12 cellular contexts compared by ENCODE assay signal in genomic region chr5:56490971-56491468, GRCh38.
DNase-seq lines count a peak whose midpoint lies in the region; ATAC-seq and TF ChIP-seq lines count a peak whose summit lies in the region.
"Had no signal": no experiment of that assay in that cellular context is flagged by ENCODE, and none has a peak within 500 bp of the region (broad histone marks: within the 10 kb centered on the region; RNA-seq: fewer than 3 reads in every experiment).

No MANE protein-coding gene starts in this region.

- DNase-seq in IMR-90 (no peak), endodermal cell (no peak), GM13976 (ENCODE audit: low spot score) (no peak), HFFc6 (no peak), HCEC 1CT (no peak)
- peak; percentile 70 for DNase-seq in activated CD4-positive, alpha-beta T cell treated with anti-CD3 and anti-CD28 coated beads for 48 hours
- peak; percentile 68 for DNase-seq in stimulated activated CD4-positive, alpha-beta T cell treated with anti-CD3 and anti-CD28 coated beads, Interleukin-2, amount 100 ng/mL, for 4 hours (ENCODE audit: low read depth)
- DNase-seq: DMS79 treated with DMSO at 0.1 percent for 48 hours; NK-92 treated with Interleukin-12 subunit alpha and Interleukin-12 subunit beta, amount 100 ng/mL, for 24 hours had no signal

- no peaks in the 10 kb centered on the region for H3K79me1 ChIP-seq in IMR-90 (ENCODE audit: low read depth in 1 of 2, low read length in 2 of 2)

- H3K27ac ChIP-seq in IMR-90 (ENCODE audit: insufficient read depth, low read length) (no peak overlapping the region), endodermal cell (ENCODE audit: low read depth, low read length) (no peak overlapping the region)
- H3K27ac ChIP-seq: neutrophil had no signal

- no peak overlapping the region; the same call in 1 of the 2 replicates for H3K4ac ChIP-seq in IMR-90 (ENCODE audit: low read depth, low read length)

- H3K4me3 Mint-ChIP-seq in endodermal cell (no peak overlapping the region), HFFc6 (no peak overlapping the region)
- H3K4me3 Mint-ChIP-seq: stimulated activated naive CD8-positive, alpha-beta T cell treated with anti-CD3 and anti-CD28 coated beads, Interleukin-15, Interleukin-2, amounts not matched to agents 100 ng/mL and 50 ng/mL, for 24 hours had no signal

- no peak overlapping the region for H2BK15ac ChIP-seq in IMR-90 (ENCODE audit: low read depth, low read length)

- H3K4me3 ChIP-seq in IMR-90 (ENCODE audit: insufficient read depth, low read depth, low read length) (no peak overlapping the region), endodermal cell (ENCODE audit: low read length) (no peak overlapping the region)

- H3K9me3 Mint-ChIP-seq in endodermal cell (peaks cover 21% of the 10 kb centered on the region), HFFc6 (peaks cover 9% of the 10 kb centered on the region)

- no peak overlapping the region for H4K5ac ChIP-seq in IMR-90 (ENCODE audit: low read depth, low read length)

- no peak overlapping the region for H2BK5ac ChIP-seq in IMR-90 (ENCODE audit: low read depth, low read length, poor library complexity, severe bottlenecking)

- H4K91ac ChIP-seq in IMR-90 (ENCODE audit: insufficient read depth, low read depth, low read length): no peak overlapping the region

- no peak for TF ChIP-seq POLR2A in IMR-90 (IDR thresholded peaks at IDR 0.05; ENCODE audit: low read depth, low read length)

- dilution Hi-C loops in IMR-90 (cut with HindIII; ENCODE audit: low sequenced_read_pairs, unreplicated experiment): no loop called here

- H4K20me1 ChIP-seq in IMR-90 (ENCODE audit: insufficient read depth, low read length): no peaks in the 10 kb centered on the region

- 40% methylated on average over 1 of the region's 9 CpGs; no CpG with 5 or more reads in 1 of the 2 experiments for WGBS in IMR-90 (ENCODE audit: extremely low coverage in 2 of 2, insufficient read length in 1 of 2), 2 experiments
- 80 to 90% methylated on average over 5 to 9 of the region's 9 CpGs for WGBS in endodermal cell (ENCODE audit: insufficient coverage in 1 of 2, insufficient read length in 1 of 2), 2 experiments

- H2BK20ac ChIP-seq in IMR-90 (ENCODE audit: low read depth, low read length): no peak overlapping the region

- H3K4me1 Mint-ChIP-seq in endodermal cell (peaks cover 20% of the 10 kb centered on the region), HFFc6 (ENCODE audit: low read depth) (peaks cover 8% of the 10 kb centered on the region)

- peak overlapping the region; percentile 33 for H2BK120ac ChIP-seq in IMR-90 (ENCODE audit: low read depth, low read length)

- H3K4me1 ChIP-seq in IMR-90 (ENCODE audit: control insufficient read depth, insufficient read depth, low read length) (peaks cover 15% of the 10 kb centered on the region), endodermal cell (ENCODE audit: control insufficient read depth, insufficient read depth, low read length) (peaks cover 9% of the 10 kb centered on the region)

- H3K9ac ChIP-seq in IMR-90 (ENCODE audit: low read depth, low read length) (no peak overlapping the region), endodermal cell (ENCODE audit: extremely low read depth, low read length, poor library complexity, severe bottlenecking) (no peak overlapping the region)

- H3K9me1 ChIP-seq in IMR-90 (ENCODE audit: insufficient read depth, low read length): peaks cover 7% of the 10 kb centered on the region; the same call in 1 of the 2 replicates

- 0 out of 2 replicates have a peak overlapping the region, but pooled peaks have one; percentile 11 for H3K23ac ChIP-seq in IMR-90 (ENCODE audit: low read depth, low read length)

- H2AK9ac ChIP-seq in IMR-90 (replicated peaks; ENCODE audit: low read depth, low read length, poor library complexity): no peak overlapping the region

- H3K18ac ChIP-seq in IMR-90 (ENCODE audit: low read depth, low read length): peak overlapping the region; percentile 35; the same call in 1 of the 2 replicates

- peak overlapping the region; percentile 11 for H3K27ac Mint-ChIP-seq in endodermal cell
- H3K27ac Mint-ChIP-seq in HFFc6: no peak overlapping the region
- H3K27ac Mint-ChIP-seq: stimulated activated naive CD8-positive, alpha-beta T cell treated with anti-CD3 and anti-CD28 coated beads, Interleukin-15, Interleukin-2, amounts not matched to agents 100 ng/mL and 50 ng/mL, for 24 hours had no signal

- H2AK5ac ChIP-seq in IMR-90 (ENCODE audit: low read depth, low read length): no peak overlapping the region

- CTCF ChIA-PET in IMR-90 (lab: Yijun Ruan, JAX): no interaction called here

- TF ChIP-seq CTCF in IMR-90 (conservative IDR thresholded peaks at IDR 0.05; ENCODE audit: low read depth, low read length): no peak
- no peak for TF ChIP-seq CTCF in endodermal cell (conservative IDR thresholded peaks at IDR 0.05)
- TF ChIP-seq CTCF in GM13976 (IDR thresholded peaks at IDR 0.05; ENCODE audit: borderline replicate concordance, control extremely low read depth, extremely low read depth, insufficient read depth, missing control alignments): no peak
- no peak for TF ChIP-seq CTCF in HFFc6 (IDR thresholded peaks at IDR 0.05)

- no peak overlapping the region for H3K56ac ChIP-seq in IMR-90 (ENCODE audit: extremely low read depth, insufficient read depth, low read length)

- POLR2A ChIA-PET in IMR-90 (lab: Charles Lee; ENCODE audit: unreplicated experiment): no interaction called here

- peaks cover 14% of the 10 kb centered on the region for H3K27me3 Mint-ChIP-seq in endodermal cell (ENCODE audit: insufficient read depth)
- peaks cover 23% of the 10 kb centered on the region for H3K27me3 Mint-ChIP-seq in HFFc6 (ENCODE audit: insufficient read depth)
- H3K27me3 Mint-ChIP-seq: stimulated activated naive CD8-positive, alpha-beta T cell treated with anti-CD3 and anti-CD28 coated beads, Interleukin-15, Interleukin-2, amounts not matched to agents 100 ng/mL and 50 ng/mL, for 24 hours had no signal

- ATAC-seq in IMR-90 (ENCODE audit: low read depth) (no peak), GM18861 (IDR thresholded peaks at IDR 0.05; ENCODE audit: unreplicated experiment) (no peak)

- TF ChIP-seq RAD21 in IMR-90 (IDR thresholded peaks at IDR 0.05; ENCODE audit: low read length): no peak

- H3K14ac ChIP-seq in IMR-90 (replicated peaks; ENCODE audit: low read depth, low read length): peak overlapping the region; percentile 45

- H4K8ac ChIP-seq in IMR-90 (ENCODE audit: low read depth in 2 of 2, low read length in 2 of 2): 0 out of 4 replicates have a peak overlapping the region, but pooled peaks of 1 of the 2 experiments have one; percentile 15

- in situ Hi-C loops in IMR-90 (cut with MboI; ENCODE audit: low sequenced_read_pairs) (no loop called here), GM13976 (cut with MboI; ENCODE audit: low sequenced_read_pairs, unreplicated experiment) (no loop called here)

- H3K36me3 Mint-ChIP-seq in endodermal cell (ENCODE audit: low read depth) (peaks cover 10% of the 10 kb centered on the region), HFFc6 (ENCODE audit: low read depth) (no peaks in the 10 kb centered on the region)

- H3K9me3 ChIP-seq in IMR-90 (ENCODE audit: control insufficient read depth, insufficient read depth, low read length) (no peaks in the 10 kb centered on the region), endodermal cell (ENCODE audit: control insufficient read depth, low read length) (peaks cover 18% of the 10 kb centered on the region)
- H3K9me3 ChIP-seq: neutrophil had no signal

- intact Hi-C loops in IMR-90 (cut with micrococcal nuclease): loop anchor here (5.0 kb wide), 1 partner anchor 271 kb away; no protein-coding TSS in a partner anchor

- no peak overlapping the region for H2AFZ ChIP-seq in IMR-90 (replicated peaks; ENCODE audit: low read length, poor library complexity)

- BruUV-seq in IMR-90 (replicated peaks; lab: Mats Ljungman, UMichigan): no TSS peak

- H3K4me2 ChIP-seq in IMR-90 (ENCODE audit: low read depth, low read length): no peak overlapping the region

- H3K27me3 ChIP-seq in IMR-90 (ENCODE audit: control insufficient read depth, insufficient read depth, low read length): no peaks in the 10 kb centered on the region
- no peaks in the 10 kb centered on the region for H3K27me3 ChIP-seq in endodermal cell (ENCODE audit: control insufficient read depth, insufficient read depth, low read length, poor library complexity, severe bottlenecking)
- H3K27me3 ChIP-seq: neutrophil had no signal

- no peaks in the 10 kb centered on the region for H3K36me3 ChIP-seq in IMR-90 (ENCODE audit: control insufficient read depth, insufficient read depth, low read length)
- no peaks in the 10 kb centered on the region for H3K36me3 ChIP-seq in endodermal cell (ENCODE audit: control insufficient read depth, insufficient read depth, low read length)
- H3K36me3 ChIP-seq: neutrophil had no signal

TF ChIP-seq in IMR-90, 13 proteins besides CTCF, POLR2A, EP300 and RAD21:
- TF ChIP-seq SMC3 (IDR thresholded peaks at IDR 0.05; ENCODE audit: low read depth, low read length): no peak

Comparison
In these comparisons a context has a peak if more than half of its experiments do, and no peak if none do; other contexts are left out.
1. DNase-seq: peak in activated CD4-positive, alpha-beta T cell treated with anti-CD3 and anti-CD28 coated beads for 48 hours (single experiment) and stimulated activated CD4-positive, alpha-beta T cell treated with anti-CD3 and anti-CD28 coated beads, Interleukin-2, amount 100 ng/mL, for 4 hours (single experiment); none in IMR-90 (single experiment), endodermal cell (single experiment), GM13976 (single experiment), HFFc6 (single experiment) and HCEC 1CT (single experiment).